Comparison of ENCODE assay signal across 11 cellular contexts in the genomic region with DNA sequence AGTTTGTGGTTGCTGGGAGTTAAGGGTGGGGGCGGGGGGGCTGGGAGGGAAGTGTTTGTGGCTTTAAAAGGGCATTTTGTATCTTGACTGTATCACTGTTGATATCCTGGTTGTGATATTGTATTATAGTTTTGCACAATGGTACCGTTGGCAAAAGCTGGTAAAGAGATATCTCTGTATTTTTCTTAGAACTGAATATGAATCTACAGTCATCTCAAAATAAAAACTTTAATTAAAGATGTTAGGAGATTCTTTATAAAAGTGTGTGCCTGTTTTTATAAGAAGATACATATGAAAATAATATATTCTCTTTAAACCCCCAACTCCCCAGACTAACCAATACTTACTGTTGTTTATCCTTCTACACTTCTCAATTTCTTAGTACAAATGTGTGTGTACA. TPM values are rescaled to one million over a fixed set of nuclear protein-coding genes. Genes with fewer than 3 reads are reported as not detected.
"Had no signal": no experiment of that assay in that cellular context is flagged by ENCODE, and none has a peak within 500 bp of the region (broad histone marks: within the 10 kb centered on the region; RNA-seq: fewer than 3 reads in every experiment).

No MANE protein-coding gene starts in this region.

- H3K4me2 ChIP-seq: GM23338 had no signal

- H3K9me3 ChIP-seq: HAP-1 had no signal

- FAIRE-seq: H1, H54 had no signal

- ATAC-seq: GM23338, HCT116 had no signal

- H3K4me3 ChIP-seq: GM23248, GM23338, HAP-1 had no signal

- H3K27ac ChIP-seq: GM23248 had no signal

- H2AFZ ChIP-seq: GM23248, GM23338 had no signal

- H3K9ac ChIP-seq: GM23248 had no signal

- DNase-seq: GM23248, GOT3, H7, H9, HCEC 1CT, HFFc6 had no signal

- H3K36me3 ChIP-seq: HAP-1 had no signal

RNA-seq across cellular contexts. Expression of gene TTC6, which starts 43.2 kb away (rescaled TPM):
- total RNA-seq: GM23248, GM23338, H1 had no signal
- polyA plus RNA-seq: GM23248 had no signal

RNA-seq across cellular contexts. Expression of gene FOXA1, which starts 43.5 kb away (rescaled TPM):
- total RNA-seq: GM23248, GM23338 had no signal
- polyA plus RNA-seq: GM23338 had no signal
